ENCODE assay signal across 21 cellular contexts in the genomic region with DNA sequence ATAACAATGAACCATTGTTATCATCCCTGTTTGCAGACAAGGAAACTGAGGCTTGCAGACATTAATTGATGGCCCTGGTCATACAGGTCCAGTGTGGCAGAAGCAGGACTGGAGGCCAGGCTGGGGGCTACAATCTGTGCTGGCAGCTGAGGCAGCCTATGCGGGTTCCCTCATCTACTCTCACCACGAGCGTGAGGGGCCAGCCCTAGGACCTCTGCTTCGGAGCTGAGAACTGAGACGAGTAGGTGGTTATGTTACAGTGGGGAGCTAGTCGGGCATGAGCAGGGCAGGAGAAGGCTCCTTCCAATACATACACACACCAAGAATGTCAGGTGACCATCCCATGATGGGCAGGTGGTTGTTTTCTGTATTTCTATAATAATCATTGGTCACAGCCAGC.
"Had no signal": no experiment of that assay in that cellular context is flagged by ENCODE, and none has a peak within 500 bp of the region (broad histone marks: within the 10 kb centered on the region; RNA-seq: fewer than 3 reads in every experiment).

No MANE protein-coding gene starts in this region.

- H3K27me3 ChIP-seq: colonic mucosa, esophagus muscularis mucosa, foreskin keratinocyte, gastroesophageal sphincter, heart left ventricle, hepatocyte had no signal

- H3K9me3 Mint-ChIP-seq: dendritic cell treated with granulocyte-macrophage colony-stimulating factor and Interleukin-4, amounts not matched to agents 40 ng/mL and 50 ng/mL, for 4 days; immature natural killer cell; mesothelial cell of epicardium; naive B cell had no signal

- H3K4me2 ChIP-seq: hepatocyte had no signal

- DNase-seq: colonic mucosa; cortex of kidney; effector CD4-positive, alpha-beta T cell; effector memory CD4-positive, alpha-beta T cell; foreskin keratinocyte; heart left ventricle; immature natural killer cell; islet precursor cell; kidney; kidney glomerular epithelial cell; left colon; left ventricle myocardium superior; lower lobe of right lung; mesenchymal stem cell; mucosa of descending colon; naive B cell had no signal

- H3K36me3 Mint-ChIP-seq: immature natural killer cell, naive B cell had no signal

- H3K4me3 Mint-ChIP-seq: dendritic cell treated with granulocyte-macrophage colony-stimulating factor and Interleukin-4, amounts not matched to agents 40 ng/mL and 50 ng/mL, for 4 days; immature natural killer cell; mesothelial cell of epicardium; naive B cell had no signal

- H3K9me3 ChIP-seq: colonic mucosa, esophagus muscularis mucosa, gastroesophageal sphincter, heart left ventricle, lower lobe of right lung, mucosa of descending colon had no signal

- H3K4me1 ChIP-seq: colonic mucosa, foreskin keratinocyte, gastroesophageal sphincter, lower lobe of right lung had no signal

- H3K27ac Mint-ChIP-seq: dendritic cell treated with granulocyte-macrophage colony-stimulating factor and Interleukin-4, amounts not matched to agents 40 ng/mL and 50 ng/mL, for 4 days; immature natural killer cell; mesothelial cell of epicardium had no signal

- H3K27ac ChIP-seq: colonic mucosa, esophagus muscularis mucosa, foreskin keratinocyte, gastroesophageal sphincter, heart left ventricle, hepatocyte, lower lobe of right lung had no signal

- H2AFZ ChIP-seq: hepatocyte had no signal

- H3K4me1 Mint-ChIP-seq: immature natural killer cell, mesothelial cell of epicardium, naive B cell had no signal

- H3K79me2 ChIP-seq: hepatocyte had no signal
